8 cellular contexts compared by ENCODE assay signal in genomic region chr19:30799854-30800755, GRCh38.
DNase-seq lines count a peak whose midpoint lies in the region; ATAC-seq and TF ChIP-seq lines count a peak whose summit lies in the region.

No MANE protein-coding gene starts in this region.

- peak; percentile 69 for TF ChIP-seq CTCF in RWPE1 (conservative IDR thresholded peaks at IDR 0.05; ENCODE audit: low read depth)
- peak; percentile 73 for TF ChIP-seq CTCF in mesothelial cell of epicardium (IDR thresholded peaks at IDR 0.05; ENCODE audit: unreplicated experiment)
- peak; percentile 6 to 35 (median 22) for TF ChIP-seq CTCF in uterus (IDR thresholded peaks at IDR 0.05)

- no peaks in the 10 kb centered on the region for H3K9me3 Mint-ChIP-seq in mesothelial cell of epicardium

- no peaks in the 10 kb centered on the region for H3K36me3 Mint-ChIP-seq in mesothelial cell of epicardium

- no peaks in the 10 kb centered on the region for H3K9me3 ChIP-seq in uterus

- POLR2A ChIA-PET in RWPE1 (lab: Yijun Ruan, JAX; ENCODE audit: low non-redundant PET) = no interaction called here

- H3K36me3 ChIP-seq in uterus = no peaks in the 10 kb centered on the region

- CTCF ChIA-PET in RWPE1 (lab: Yijun Ruan, JAX) = interaction anchor here (0.6 to 1.3 kb wide), 4 partner anchors 10 to 657 kb away, joined by 3 read pairs; no protein-coding TSS in a partner anchor

- no peaks in the 10 kb centered on the region for H3K4me1 ChIP-seq in uterus

- H3K27ac ChIP-seq in RWPE1 (no peak overlapping the region), uterus (no peak overlapping the region)

- intact Hi-C loops in uterus (cut with DNase I; ENCODE audit: low total_unique reads) = no loop called here

- DNase-seq in SKM-1 treated with dmso at 0.1 percent for 144 hours (lab: John Stamatoyannopoulos, UW; ENCODE audit: unreplicated experiment) (peak; percentile 1), SKM-1 (lab: John Stamatoyannopoulos, UW; ENCODE audit: unreplicated experiment) (no peak), RWPE1 (ENCODE audit: low spot score) (peak; percentile 45), ecto neural progenitor cell (ENCODE audit: low spot score) (peak; percentile 74), mesothelial cell of epicardium (ENCODE audit: low spot score in 2 of 2, unreplicated experiment in 2 of 2) (peak in 1 of 2 experiments; percentile 68), uterus (no peak)

- no peak for TF ChIP-seq POLR2A in uterus (IDR thresholded peaks at IDR 0.05)

- no peak overlapping the region for H3K27ac Mint-ChIP-seq in mesothelial cell of epicardium

- ATAC-seq in GM21423 (IDR thresholded peaks at IDR 0.05; ENCODE audit: unreplicated experiment) (no peak), GM18511 (IDR thresholded peaks at IDR 0.05; ENCODE audit: unreplicated experiment) (no peak)

- no peak overlapping the region for H3K4me3 Mint-ChIP-seq in mesothelial cell of epicardium

- H3K27me3 ChIP-seq in uterus = no peaks in the 10 kb centered on the region

- H3K27me3 Mint-ChIP-seq in mesothelial cell of epicardium (ENCODE audit: low read depth) = peaks cover 59% of the 10 kb centered on the region

- H3K4me3 ChIP-seq in uterus = no peak overlapping the region

- H3K4me1 Mint-ChIP-seq in mesothelial cell of epicardium = peaks cover 8% of the 10 kb centered on the region

Comparison
In these comparisons a context has a peak if more than half of its experiments do, and no peak if none do; other contexts are left out.
1. DNase-seq: peak in SKM-1 treated with dmso at 0.1 percent for 144 hours (single experiment), RWPE1 (single experiment) and ecto neural progenitor cell (single experiment); none in SKM-1 (single experiment) and uterus (0 of 2).
2. CTCF ChIP-seq: peak in every context shown above with its lines; median percentile 73 in mesothelial cell of epicardium; 69 in RWPE1; 22 in uterus.